ENCODE assay signal across 25 cellular contexts in genomic region chr2:138550172-138550571, GRCh38.
"Had no signal": no experiment of that assay in that cellular context is flagged by ENCODE, and none has a peak within 500 bp of the region (broad histone marks: within the 10 kb centered on the region; RNA-seq: fewer than 3 reads in every experiment).

No MANE protein-coding gene starts in this region.

- H3K4me3 ChIP-seq: breast epithelium, Peyer's patch, SJSA1 had no signal

- ATAC-seq: activated CD8-positive, alpha-beta memory T cell treated with anti-CD3 and anti-CD28 coated beads, Interleukin-2, amount 10 ng/mL, durations not matched to agents 7 days and 5 days; SK-N-SH treated with all-trans-retinoic acid at 6 μM for 48 hours; WTC11 had no signal

- H3K4me1 Mint-ChIP-seq: activated CD8-positive, alpha-beta memory T cell treated with anti-CD3 and anti-CD28 coated beads, Interleukin-2, amount 10 ng/mL, durations not matched to agents 7 days and 5 days had no signal

- H3K27me3 ChIP-seq: breast epithelium, Peyer's patch, SJSA1 had no signal

- H3K9me3 Mint-ChIP-seq: activated CD4-positive, alpha-beta T cell treated with anti-CD3 and anti-CD28 coated beads, Interleukin-2, amount 10 ng/mL, durations not matched to agents 24 days and 14 days; activated naive CD4-positive, alpha-beta T cell treated with anti-CD3 and anti-CD28 coated beads, Interleukin-2, amount 50 U/mL, for 24 hours; activated T-cell treated with anti-CD3 and anti-CD28 coated beads, Interleukin-2, amount 50 U/mL, for 24 hours; activated T-helper 1 cell treated with anti-CD3 and anti-CD28 coated beads, Interleukin-12 subunit alpha, Interleukin-12 subunit beta, Interleukin-2, Interleukin-4 antibody, amounts not matched to agents 30 ng/mL and 10 ng/mL and 1 ng/mL, durations not matched to agents 14 hours and 24 hours and 36 hours; WTC11 had no signal

- H3K4me3 Mint-ChIP-seq: activated CD4-positive, alpha-beta T cell treated with anti-CD3 and anti-CD28 coated beads, Interleukin-2, amount 10 ng/mL, durations not matched to agents 24 days and 14 days; activated CD8-positive, alpha-beta memory T cell treated with anti-CD3 and anti-CD28 coated beads, Interleukin-2, amount 10 ng/mL, durations not matched to agents 7 days and 5 days; activated naive CD4-positive, alpha-beta T cell treated with anti-CD3 and anti-CD28 coated beads, Interleukin-2, amount 50 U/mL, for 24 hours; activated T-cell treated with anti-CD3 and anti-CD28 coated beads, Interleukin-2, amount 50 U/mL, for 24 hours; activated T-helper 1 cell treated with anti-CD3 and anti-CD28 coated beads, Interleukin-12 subunit alpha, Interleukin-12 subunit beta, Interleukin-2, Interleukin-4 antibody, amounts not matched to agents 30 ng/mL and 10 ng/mL and 1 ng/mL, durations not matched to agents 14 hours and 24 hours and 36 hours; WTC11 had no signal

- H3K27ac ChIP-seq: breast epithelium, Peyer's patch, SJSA1 had no signal

- H3K27ac Mint-ChIP-seq: activated CD4-positive, alpha-beta T cell treated with anti-CD3 and anti-CD28 coated beads, Interleukin-2, amount 10 ng/mL, durations not matched to agents 24 days and 14 days; activated CD8-positive, alpha-beta memory T cell treated with anti-CD3 and anti-CD28 coated beads, Interleukin-2, amount 10 ng/mL, durations not matched to agents 7 days and 5 days; activated naive CD4-positive, alpha-beta T cell treated with anti-CD3 and anti-CD28 coated beads, Interleukin-2, amount 50 U/mL, for 24 hours; activated T-cell treated with anti-CD3 and anti-CD28 coated beads, Interleukin-2, amount 50 U/mL, for 24 hours; activated T-helper 1 cell treated with anti-CD3 and anti-CD28 coated beads, Interleukin-12 subunit alpha, Interleukin-12 subunit beta, Interleukin-2, Interleukin-4 antibody, amounts not matched to agents 30 ng/mL and 10 ng/mL and 1 ng/mL, durations not matched to agents 14 hours and 24 hours and 36 hours; WTC11 had no signal

- H3K27me3 Mint-ChIP-seq: activated CD4-positive, alpha-beta T cell treated with anti-CD3 and anti-CD28 coated beads, Interleukin-2, amount 10 ng/mL, durations not matched to agents 24 days and 14 days; activated CD8-positive, alpha-beta memory T cell treated with anti-CD3 and anti-CD28 coated beads, Interleukin-2, amount 10 ng/mL, durations not matched to agents 7 days and 5 days; activated naive CD4-positive, alpha-beta T cell treated with anti-CD3 and anti-CD28 coated beads, Interleukin-2, amount 50 U/mL, for 24 hours; activated T-cell treated with anti-CD3 and anti-CD28 coated beads, Interleukin-2, amount 50 U/mL, for 24 hours had no signal

- H3K9me3 ChIP-seq: breast epithelium, Peyer's patch, SJSA1 had no signal

- H3K36me3 ChIP-seq: breast epithelium, SJSA1 had no signal

- DNase-seq: activated CD4-positive, alpha-beta T cell treated with anti-CD3 and anti-CD28 coated beads for 1 hour; activated CD4-positive, alpha-beta T cell treated with anti-CD3 and anti-CD28 coated beads, Interleukin-2, amount 10 ng/mL, durations not matched to agents 24 days and 14 days; activated CD4-positive, alpha-beta T cell treated with anti-CD3 and anti-CD28 coated beads, Interleukin-2, amount 50 U/mL, for 48 hours; activated CD8-positive, alpha-beta memory T cell treated with anti-CD3 and anti-CD28 coated beads, Interleukin-2, amount 10 ng/mL, durations not matched to agents 7 days and 5 days; activated effector memory CD4-positive, alpha-beta T cell treated with Interleukin-2 at 50 U/mL for 16 hours; activated naive CD4-positive, alpha-beta T cell; activated T-cell treated with anti-CD3 and anti-CD28 coated beads, Interleukin-2, amount 50 U/mL, for 24 hours; aorta; caudate nucleus; NCI-H1092; NCI-H1417; NCI-H1930; NCI-H2171; NCI-H2227 treated with DMSO at 0.1 percent for 48 hours; NCI-H526; NCI-H774; Peyer's patch; SHP77; SW 1271 had no signal

- H3K4me1 ChIP-seq: breast epithelium, Peyer's patch, SJSA1 had no signal
